Comparison of ENCODE assay signal across 16 cellular contexts in genomic region chr20:40848530-40848929, GRCh38.
"Had no signal": no experiment of that assay in that cellular context is flagged by ENCODE, and none has a peak within 500 bp of the region (broad histone marks: within the 10 kb centered on the region; RNA-seq: fewer than 3 reads in every experiment).

No MANE protein-coding gene starts in this region.

- ATAC-seq: activated naive CD8-positive, alpha-beta T cell treated with anti-CD3 and anti-CD28 coated beads, Interleukin-2, amount 50 U/mL, for 24 hours; left ventricle myocardium superior; naive thymus-derived CD8-positive, alpha-beta T cell had no signal

- DNase-seq: activated CD4-positive, alpha-beta T cell treated with anti-CD3 and anti-CD28 coated beads, Interleukin-2, amount 50 U/mL, for 48 hours; activated CD4-positive, CD25-positive, alpha-beta regulatory T cell treated with anti-CD3 and anti-CD28 coated beads, Interleukin-2, amount 50 U/mL, for 72 hours; activated naive CD4-positive, alpha-beta T cell treated with anti-CD3 and anti-CD28 coated beads for 36 hours; activated naive CD8-positive, alpha-beta T cell treated with anti-CD3 and anti-CD28 coated beads, Interleukin-2, amount 50 U/mL, for 24 hours; dermis blood vessel endothelial cell; hippocampal formation; left ventricle myocardium superior; naive thymus-derived CD8-positive, alpha-beta T cell; stimulated activated CD4-positive, alpha-beta T cell treated with anti-CD3 and anti-CD28 coated beads, Interleukin-4, amount 100 ng/mL, for 4 hours; stimulated activated CD8-positive, alpha-beta memory T cell treated with anti-CD3 and anti-CD28 coated beads, Interleukin-4, amount 100 ng/mL, for 48 hours; T-helper 1 cell; trophoblast cell had no signal

- H3K27me3 ChIP-seq: ascending aorta, right atrium auricular region, suprapubic skin had no signal

- H3K4me3 ChIP-seq: ascending aorta, right atrium auricular region, smooth muscle cell, suprapubic skin had no signal

- H3K27ac ChIP-seq: ascending aorta, right atrium auricular region, suprapubic skin had no signal

- H3K9me3 ChIP-seq: right atrium auricular region, suprapubic skin had no signal

- H3K36me3 ChIP-seq: ascending aorta, right atrium auricular region, suprapubic skin had no signal

- H3K4me1 ChIP-seq: ascending aorta, right atrium auricular region had no signal
